ENCODE assay signal across 15 cellular contexts in genomic region chr16:67196881-67197280, GRCh38. TPM values are rescaled to one million over a fixed set of nuclear protein-coding genes. Genes with fewer than 3 reads are reported as not detected.
DNase-seq lines count a peak whose midpoint lies in the region; ATAC-seq, FAIRE-seq and TF ChIP-seq lines count a peak whose summit lies in the region.
"Had no signal": no experiment of that assay in that cellular context is flagged by ENCODE, and none has a peak within 500 bp of the region (broad histone marks: within the 10 kb centered on the region; RNA-seq: fewer than 3 reads in every experiment).

No MANE protein-coding gene starts in this region.

- H3K4me3 Mint-ChIP-seq in stimulated activated naive CD8-positive, alpha-beta T cell treated with anti-CD3 and anti-CD28 coated beads, Interleukin-15, amount 100 ng/mL, for 72 hours = no peak overlapping the region
- H3K4me3 Mint-ChIP-seq in activated T-helper 1 cell treated with anti-CD3 and anti-CD28 coated beads, Interleukin-12 subunit alpha, Interleukin-12 subunit beta, Interleukin-2, Interleukin-4 antibody, amounts not matched to agents 30 ng/mL and 10 ng/mL and 1 ng/mL, durations not matched to agents 14 hours and 24 hours and 36 hours = peak overlapping the region; percentile 19

- in situ Hi-C loops in ACHN (cut with HindIII; ENCODE audit: low pct_ligation_motif_present, low pct_unique_long_range_greater_than_20kb, low sequenced_read_pairs) = no loop called here

- H3K27ac Mint-ChIP-seq in stimulated activated naive CD8-positive, alpha-beta T cell treated with anti-CD3 and anti-CD28 coated beads, Interleukin-15, amount 100 ng/mL, for 72 hours = peak overlapping the region; percentile 71 to 84
- H3K27ac Mint-ChIP-seq in activated T-helper 1 cell treated with anti-CD3 and anti-CD28 coated beads, Interleukin-12 subunit alpha, Interleukin-12 subunit beta, Interleukin-2, Interleukin-4 antibody, amounts not matched to agents 30 ng/mL and 10 ng/mL and 1 ng/mL, durations not matched to agents 14 hours and 24 hours and 36 hours = peak overlapping the region; percentile 18
- H3K27ac Mint-ChIP-seq: GM23338 had no signal

- peaks cover 35 to 43% of the 10 kb centered on the region in 2 donors for H3K4me1 ChIP-seq in kidney (ENCODE audit: control insufficient read depth in 1 of 2, insufficient read depth in 1 of 2, low read depth in 1 of 2, low read length in 2 of 2)

- H3K9me3 ChIP-seq in kidney (ENCODE audit: control insufficient read depth in 1 of 2, low read length in 2 of 2) = no peaks in the 10 kb centered on the region

- no peak overlapping the region for H3K4me3 ChIP-seq in kidney (ENCODE audit: low read length in 2 of 2)
- H3K4me3 ChIP-seq: GM23338 had no signal

- intact Hi-C loops in activated T-helper 1 cell treated with anti-CD3 and anti-CD28 coated beads, Interleukin-12 subunit alpha, Interleukin-12 subunit beta, Interleukin-2, Interleukin-4 antibody, amounts not matched to agents 30 ng/mL and 10 ng/mL and 1 ng/mL, durations not matched to agents 14 hours and 24 hours and 36 hours (cut with micrococcal nuclease) = no loop called here
- intact Hi-C loops in kidney (cut with DNase I) = no loop called here

- H3K9me3 Mint-ChIP-seq in stimulated activated naive CD8-positive, alpha-beta T cell treated with anti-CD3 and anti-CD28 coated beads, Interleukin-15, amount 100 ng/mL, for 72 hours = no peaks in the 10 kb centered on the region
- no peaks in the 10 kb centered on the region for H3K9me3 Mint-ChIP-seq in activated T-helper 1 cell treated with anti-CD3 and anti-CD28 coated beads, Interleukin-12 subunit alpha, Interleukin-12 subunit beta, Interleukin-2, Interleukin-4 antibody, amounts not matched to agents 30 ng/mL and 10 ng/mL and 1 ng/mL, durations not matched to agents 14 hours and 24 hours and 36 hours
- H3K9me3 Mint-ChIP-seq: CD8-positive, alpha-beta memory T cell; GM23338 had no signal

- no peak overlapping the region for H3K9ac ChIP-seq in kidney (ENCODE audit: low read length in 2 of 2)

- H3K27me3 Mint-ChIP-seq in stimulated activated naive CD8-positive, alpha-beta T cell treated with anti-CD3 and anti-CD28 coated beads, Interleukin-15, amount 100 ng/mL, for 72 hours = no peaks in the 10 kb centered on the region
- no peaks in the 10 kb centered on the region for H3K27me3 Mint-ChIP-seq in activated T-helper 1 cell treated with anti-CD3 and anti-CD28 coated beads, Interleukin-12 subunit alpha, Interleukin-12 subunit beta, Interleukin-2, Interleukin-4 antibody, amounts not matched to agents 30 ng/mL and 10 ng/mL and 1 ng/mL, durations not matched to agents 14 hours and 24 hours and 36 hours (ENCODE audit: insufficient read depth)
- H3K27me3 Mint-ChIP-seq: CD8-positive, alpha-beta memory T cell had no signal

- H3K4me1 Mint-ChIP-seq in stimulated activated naive CD8-positive, alpha-beta T cell treated with anti-CD3 and anti-CD28 coated beads, Interleukin-15, amount 100 ng/mL, for 72 hours = peaks cover 61% of the 10 kb centered on the region
- peaks cover 40% of the 10 kb centered on the region for H3K4me1 Mint-ChIP-seq in activated T-helper 1 cell treated with anti-CD3 and anti-CD28 coated beads, Interleukin-12 subunit alpha, Interleukin-12 subunit beta, Interleukin-2, Interleukin-4 antibody, amounts not matched to agents 30 ng/mL and 10 ng/mL and 1 ng/mL, durations not matched to agents 14 hours and 24 hours and 36 hours (ENCODE audit: low read depth)

- no peak for FAIRE-seq in kidney (lab: Jason Lieb, UNC)

- peaks cover 30 to 52% of the 10 kb centered on the region in 2 donors for H3K36me3 ChIP-seq in kidney (ENCODE audit: control insufficient read depth in 1 of 2, insufficient read depth in 2 of 2, low read length in 2 of 2)

- H3K27ac ChIP-seq in kidney (ENCODE audit: low read depth in 2 of 2, low read length in 2 of 2) = peak overlapping the region; percentile 16 to 23

- no peak for TF ChIP-seq CTCF in kidney (IDR thresholded peaks at IDR 0.05; ENCODE audit: borderline replicate concordance, extremely low read depth, insufficient read depth)

- no peak for DNase-seq in stimulated activated naive CD8-positive, alpha-beta T cell treated with anti-CD3 and anti-CD28 coated beads, Interleukin-15, amount 100 ng/mL, for 72 hours
- DNase-seq in stimulated activated naive CD8-positive, alpha-beta T cell treated with anti-CD3 and anti-CD28 coated beads, Interleukin-15, Interleukin-2, amounts not matched to agents 100 U/mL and 50 U/mL, for 24 hours = no peak
- DNase-seq in activated T-helper 1 cell treated with anti-CD3 and anti-CD28 coated beads, Interleukin-12 subunit alpha, Interleukin-12 subunit beta, Interleukin-2, Interleukin-4 antibody, amounts not matched to agents 30 ng/mL and 10 ng/mL and 1 ng/mL, durations not matched to agents 14 hours and 24 hours and 36 hours (ENCODE audit: low spot score) = no peak
- DNase-seq in kidney (no peak), islet precursor cell (no peak), T-helper 9 cell (no peak), ACHN (no peak)
- DNase-seq: CD8-positive, alpha-beta memory T cell; KBM-7; NCI-H1092 treated with DMSO at 0.1 percent for 48 hours; NCI-H1694; NCI-H2107; NCI-H345; NCI-H69 had no signal

- H3K36me3 Mint-ChIP-seq in activated T-helper 1 cell treated with anti-CD3 and anti-CD28 coated beads, Interleukin-12 subunit alpha, Interleukin-12 subunit beta, Interleukin-2, Interleukin-4 antibody, amounts not matched to agents 30 ng/mL and 10 ng/mL and 1 ng/mL, durations not matched to agents 14 hours and 24 hours and 36 hours (ENCODE audit: low read depth) = peaks cover 46% of the 10 kb centered on the region

- ATAC-seq in stimulated activated naive CD8-positive, alpha-beta T cell treated with anti-CD3 and anti-CD28 coated beads, Interleukin-15, amount 100 ng/mL, for 72 hours = no peak
- no peak for ATAC-seq in stimulated activated naive CD8-positive, alpha-beta T cell treated with anti-CD3 and anti-CD28 coated beads, Interleukin-15, Interleukin-2, amounts not matched to agents 100 U/mL and 50 U/mL, for 24 hours
- ATAC-seq: GM23338 had no signal

RNA-seq across cellular contexts. Expression of gene ELMO3, which starts 2.0 kb away (rescaled TPM):
- total RNA-seq in activated T-helper 1 cell treated with anti-CD3 and anti-CD28 coated beads, Interleukin-12 subunit alpha, Interleukin-12 subunit beta, Interleukin-2, Interleukin-4 antibody, amounts not matched to agents 30 ng/mL and 10 ng/mL and 1 ng/mL, durations not matched to agents 14 hours and 24 hours and 36 hours = 8.5 and 9.0 TPM in 2 replicates
- 24.2 TPM for total RNA-seq in kidney
- polyA plus RNA-seq in kidney (ENCODE audit: insufficient read depth, low read depth, low replicate concordance) = 33.1 TPM
- polyA plus RNA-seq: CD8-positive, alpha-beta memory T cell had no signal

RNA-seq across cellular contexts. Expression of gene E2F4, which starts 4.9 kb away (rescaled TPM):
- 174 and 181 TPM in 2 replicates for total RNA-seq in activated T-helper 1 cell treated with anti-CD3 and anti-CD28 coated beads, Interleukin-12 subunit alpha, Interleukin-12 subunit beta, Interleukin-2, Interleukin-4 antibody, amounts not matched to agents 30 ng/mL and 10 ng/mL and 1 ng/mL, durations not matched to agents 14 hours and 24 hours and 36 hours
- 54.4 TPM for total RNA-seq in kidney
- 39.1 TPM for polyA plus RNA-seq in kidney (ENCODE audit: insufficient read depth, low read depth, low replicate concordance)

RNA-seq across cellular contexts. Expression of gene EXOC3L1, which starts 6.9 kb away (rescaled TPM):
- 0.34 TPM in 1 of 2 replicates, not detected in the other for total RNA-seq in activated T-helper 1 cell treated with anti-CD3 and anti-CD28 coated beads, Interleukin-12 subunit alpha, Interleukin-12 subunit beta, Interleukin-2, Interleukin-4 antibody, amounts not matched to agents 30 ng/mL and 10 ng/mL and 1 ng/mL, durations not matched to agents 14 hours and 24 hours and 36 hours
- 7.2 TPM for total RNA-seq in kidney
- polyA plus RNA-seq in kidney (ENCODE audit: insufficient read depth, low read depth, low replicate concordance) = 9.9 TPM
- total RNA-seq: CD8-positive, alpha-beta memory T cell had no signal
- polyA plus RNA-seq: CD8-positive, alpha-beta memory T cell had no signal

RNA-seq across cellular contexts. Expression of gene MATCAP1, which starts 13.1 kb away (rescaled TPM):
- 45.5 and 48.2 TPM in 2 replicates for total RNA-seq in activated T-helper 1 cell treated with anti-CD3 and anti-CD28 coated beads, Interleukin-12 subunit alpha, Interleukin-12 subunit beta, Interleukin-2, Interleukin-4 antibody, amounts not matched to agents 30 ng/mL and 10 ng/mL and 1 ng/mL, durations not matched to agents 14 hours and 24 hours and 36 hours
- 38.8 TPM for total RNA-seq in kidney
- polyA plus RNA-seq in kidney (ENCODE audit: insufficient read depth, low read depth, low replicate concordance) = 15.5 TPM

RNA-seq across cellular contexts. Expression of gene NOL3, which starts 26.5 kb away (rescaled TPM):
- 19.0 and 22.9 TPM in 2 replicates for total RNA-seq in activated T-helper 1 cell treated with anti-CD3 and anti-CD28 coated beads, Interleukin-12 subunit alpha, Interleukin-12 subunit beta, Interleukin-2, Interleukin-4 antibody, amounts not matched to agents 30 ng/mL and 10 ng/mL and 1 ng/mL, durations not matched to agents 14 hours and 24 hours and 36 hours
- total RNA-seq in kidney = 36.4 TPM
- 35.3 TPM for polyA plus RNA-seq in kidney (ENCODE audit: insufficient read depth, low read depth, low replicate concordance)
